31 cellular contexts compared by ENCODE assay signal in the genomic region with DNA sequence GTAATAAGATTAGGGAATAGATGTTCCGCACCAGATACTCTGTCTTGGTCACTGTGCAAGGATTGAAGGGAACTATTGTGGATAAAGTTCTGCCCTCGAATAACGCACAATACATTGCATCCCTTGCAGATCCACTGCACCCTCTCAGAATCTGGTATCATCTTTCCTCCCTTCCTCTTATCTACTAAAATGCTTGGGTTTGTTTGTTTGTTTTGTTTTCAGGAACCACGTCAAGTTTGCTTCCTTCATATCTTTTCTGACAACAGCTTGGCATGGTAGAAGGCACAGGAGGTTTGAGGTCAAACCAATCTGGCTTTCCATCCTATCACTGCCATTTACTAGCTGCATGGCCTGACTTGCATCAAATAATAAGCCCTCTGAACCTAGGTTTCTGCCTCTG.
"Had no signal": no experiment of that assay in that cellular context is flagged by ENCODE, and none has a peak within 500 bp of the region (broad histone marks: within the 10 kb centered on the region; RNA-seq: fewer than 3 reads in every experiment).

No MANE protein-coding gene starts in this region.

- H3K27ac Mint-ChIP-seq: activated CD4-positive, alpha-beta memory T cell treated with anti-CD3 and anti-CD28 coated beads, Interleukin-2, amount 10 ng/mL, durations not matched to agents 7 days and 5 days; activated CD4-positive, alpha-beta T cell treated with anti-CD3 and anti-CD28 coated beads, Interleukin-2, amount 10 ng/mL, durations not matched to agents 7 days and 5 days; activated T-helper 17 cell treated with anti-CD3 and anti-CD28 coated beads, Interleukin-2, amount 50 U/mL, for 72 hours; stimulated activated naive CD8-positive, alpha-beta T cell treated with anti-CD3 and anti-CD28 coated beads, Interleukin-15, Interleukin-2, amounts not matched to agents 100 ng/mL and 50 ng/mL, for 24 hours had no signal

- H3K36me3 ChIP-seq: breast epithelium, left lung, neutrophil, prostate gland, thoracic aorta, uterus had no signal

- H3K27me3 ChIP-seq: uterus had no signal

- ATAC-seq: activated T-cell treated with anti-CD3 and anti-CD28 coated beads, Interleukin-2, amount 50 U/mL, for 4 hours; activated T-helper 17 cell treated with anti-CD3 and anti-CD28 coated beads, Interleukin-2, amount 50 U/mL, for 72 hours; left lung; sciatic nerve had no signal

- H3K27ac ChIP-seq: breast epithelium, left lung, neutrophil, prostate gland had no signal

- DNase-seq: activated CD4-positive, alpha-beta memory T cell treated with anti-CD3 and anti-CD28 coated beads, Interleukin-2, amount 10 ng/mL, durations not matched to agents 7 days and 5 days; activated CD4-positive, alpha-beta T cell treated with anti-CD3 and anti-CD28 coated beads for 1 hour; activated CD4-positive, alpha-beta T cell treated with anti-CD3 and anti-CD28 coated beads, Interleukin-2, amount 10 ng/mL, durations not matched to agents 7 days and 5 days; activated CD8-positive, alpha-beta memory T cell treated with anti-CD3 and anti-CD28 coated beads, Interleukin-2, amount 50 U/mL, for 48 hours; activated gamma-delta T cell treated with Interleukin-2 at 50 U/mL for 16 hours; activated naive CD4-positive, alpha-beta T cell treated with anti-CD3 and anti-CD28 coated beads, Interleukin-2, amount 50 U/mL, for 16 hours; activated T-cell treated with anti-CD3 and anti-CD28 coated beads, Interleukin-2, amount 50 U/mL, for 4 hours; amniotic stem cell; dermis blood vessel endothelial cell; effector CD4-positive, alpha-beta T cell; glutamatergic neuron; left lung; mesendoderm; retina; stimulated activated CD4-positive, alpha-beta T cell treated with anti-CD3 and anti-CD28 coated beads, Interleukin-12 subunit alpha, Interleukin-12 subunit beta, amount 100 ng/mL, for 4 hours; stimulated activated CD4-positive, alpha-beta T cell treated with anti-CD3 and anti-CD28 coated beads, Interleukin-4, amount 100 ng/mL, for 1 hour; trophoblast cell; uterus had no signal

- H3K9me3 Mint-ChIP-seq: activated CD4-positive, alpha-beta memory T cell treated with anti-CD3 and anti-CD28 coated beads, Interleukin-2, amount 10 ng/mL, durations not matched to agents 7 days and 5 days; activated T-helper 17 cell treated with anti-CD3 and anti-CD28 coated beads, Interleukin-2, amount 50 U/mL, for 72 hours; central memory CD8-positive, alpha-beta T cell had no signal

- H3K4me3 ChIP-seq: breast epithelium, left lung, lung, prostate gland, skin epidermis, thoracic aorta, uterus had no signal

- FAIRE-seq: endometrium, frontal cortex, islet of Langerhans had no signal

- H3K4me1 Mint-ChIP-seq: central memory CD8-positive, alpha-beta T cell had no signal

- H3K9me3 ChIP-seq: breast epithelium, left lung, neutrophil, prostate gland, thoracic aorta, uterus had no signal
